ENCODE assay signal across 8 cellular contexts in the genomic region with DNA sequence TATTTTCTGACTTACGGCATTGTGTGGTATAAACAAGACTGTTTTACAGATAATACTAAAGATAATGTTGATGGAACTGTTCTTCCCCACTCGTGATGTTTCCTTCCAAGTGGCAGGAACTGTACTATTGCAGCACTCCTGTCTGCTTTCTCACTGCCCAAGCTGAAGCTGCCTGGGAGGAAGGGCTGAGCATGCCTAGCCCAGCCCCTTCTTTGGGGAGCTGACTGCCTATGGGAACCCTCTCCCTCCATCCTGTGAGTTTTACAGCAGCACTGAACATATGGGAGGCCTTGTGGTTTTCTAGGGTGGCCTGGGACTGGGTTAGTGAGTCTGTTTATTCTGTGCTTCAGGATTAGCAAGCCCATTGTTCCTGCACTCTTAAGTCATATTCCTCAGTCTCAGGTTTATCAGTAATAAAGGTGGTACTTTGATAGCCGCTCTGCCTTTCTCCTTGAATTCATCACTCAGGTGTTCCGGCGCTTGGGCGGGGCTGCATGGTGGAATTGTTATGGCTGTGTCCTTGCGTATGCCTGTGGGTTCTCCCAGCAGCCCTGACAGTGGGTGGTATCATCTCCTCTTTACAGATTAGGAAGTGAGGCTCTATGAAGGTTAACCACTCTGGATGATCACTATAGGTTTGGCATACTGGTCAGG.
DNase-seq lines count a peak whose midpoint lies in the region; ATAC-seq and TF ChIP-seq lines count a peak whose summit lies in the region.

No MANE protein-coding gene starts in this region.

- H3K27ac ChIP-seq in esophagus muscularis mucosa (replicated peaks in 1 of 4) = peak overlapping the region; percentile 4 to 59 (median 36)
- peak overlapping the region; percentile 5 for H3K27ac ChIP-seq in neural cell (ENCODE audit: low read length)

- peak overlapping the region; percentile 53 for H3K9ac ChIP-seq in neural cell (ENCODE audit: low read length)

- DNase-seq in T-helper 2 cell treated with Interferon-gamma antibody and Interleukin-4, amounts not matched to agents 5 μg/mL and 100 μg/mL, for 36 hours (ENCODE audit: low spot score) = no peak
- no peak for DNase-seq in T-helper 2 cell
- peak; percentile 42 to 76 for DNase-seq in SHP77 (lab: John Stamatoyannopoulos, UW)
- no peak for DNase-seq in esophagus muscularis mucosa (ENCODE audit: extremely low spot score)
- no peak for DNase-seq in NCI-H2227 treated with DMSO at 0.1 percent for 48 hours (lab: John Stamatoyannopoulos, UW)

- peak; percentile 50 for TF ChIP-seq RAD21 in neural cell (conservative IDR thresholded peaks at IDR 0.05)

- ATAC-seq in GM21367 (IDR thresholded peaks at IDR 0.05; ENCODE audit: unreplicated experiment) (no peak), HG03520 (IDR thresholded peaks at IDR 0.05; ENCODE audit: unreplicated experiment) (no peak)

- intact Hi-C loops in esophagus muscularis mucosa (cut with DNase I) = no loop called here

- no peak overlapping the region for H3K27ac Mint-ChIP-seq in T-helper 2 cell treated with Interferon-gamma antibody and Interleukin-4, amounts not matched to agents 5 μg/mL and 100 μg/mL, for 36 hours

- H3K27me3 ChIP-seq in esophagus muscularis mucosa (no peaks in the 10 kb centered on the region), neural cell (ENCODE audit: insufficient read depth, low read depth, low read length) (no peaks in the 10 kb centered on the region)

- peak overlapping the region in 2 of 4 donors; percentile 5 to 29 for H3K4me3 ChIP-seq in esophagus muscularis mucosa
- H3K4me3 ChIP-seq in neural cell (ENCODE audit: low read length) = peak overlapping the region; percentile 62

- peaks cover 19 to 27% (median 22%) of the 10 kb centered on the region in 4 donors for H3K4me1 ChIP-seq in esophagus muscularis mucosa

- H4K20me1 ChIP-seq in neural cell (ENCODE audit: insufficient read depth) = no peaks in the 10 kb centered on the region

- TF ChIP-seq CTCF in esophagus muscularis mucosa (IDR thresholded peaks at IDR 0.05) = no peak
- no peak for TF ChIP-seq CTCF in neural cell (IDR thresholded peaks at IDR 0.05; ENCODE audit: poor library complexity, severe bottlenecking)

- no peaks in the 10 kb centered on the region for H3K9me2 ChIP-seq in neural cell (ENCODE audit: insufficient read depth, low read length)

- no peaks in the 10 kb centered on the region for H3K9me3 Mint-ChIP-seq in T-helper 2 cell treated with Interferon-gamma antibody and Interleukin-4, amounts not matched to agents 5 μg/mL and 100 μg/mL, for 36 hours

- H3K36me3 Mint-ChIP-seq in T-helper 2 cell treated with Interferon-gamma antibody and Interleukin-4, amounts not matched to agents 5 μg/mL and 100 μg/mL, for 36 hours (ENCODE audit: low read depth) = no peaks in the 10 kb centered on the region

- H3F3A ChIP-seq in neural cell (ENCODE audit: insufficient read depth, low read length, poor library complexity, severe bottlenecking) = no peaks in the 10 kb centered on the region

- TF ChIP-seq POLR2A in esophagus muscularis mucosa (IDR thresholded peaks at IDR 0.05; ENCODE audit: low read depth) = no peak

- H3K36me3 ChIP-seq in esophagus muscularis mucosa (peaks cover 0 to 4% (median 0%) of the 10 kb centered on the region in 4 donors), neural cell (ENCODE audit: insufficient read depth, low read length) (no peaks in the 10 kb centered on the region)

- H3K79me2 ChIP-seq in neural cell (replicated peaks; ENCODE audit: insufficient read depth, low read length) = no peaks in the 10 kb centered on the region

- peaks cover 3% of the 10 kb centered on the region for H3K4me1 Mint-ChIP-seq in T-helper 2 cell treated with Interferon-gamma antibody and Interleukin-4, amounts not matched to agents 5 μg/mL and 100 μg/mL, for 36 hours (ENCODE audit: low read depth)

- peak overlapping the region; percentile 65 for H3K4me2 ChIP-seq in neural cell (ENCODE audit: low read length)

- H3K27me3 Mint-ChIP-seq in T-helper 2 cell treated with Interferon-gamma antibody and Interleukin-4, amounts not matched to agents 5 μg/mL and 100 μg/mL, for 36 hours (ENCODE audit: low read depth) = no peaks in the 10 kb centered on the region

- H3K4me3 Mint-ChIP-seq in T-helper 2 cell treated with Interferon-gamma antibody and Interleukin-4, amounts not matched to agents 5 μg/mL and 100 μg/mL, for 36 hours = peak overlapping the region; percentile 72

- H3K9me3 ChIP-seq in esophagus muscularis mucosa (no peaks in the 10 kb centered on the region), neural cell (ENCODE audit: low read length) (no peaks in the 10 kb centered on the region)

- H2AFZ ChIP-seq in neural cell (ENCODE audit: low read depth, low read length) = peak overlapping the region; percentile 18

- WGBS in esophagus muscularis mucosa = 58% methylated on average over 2 of the region's 7 CpGs

- TF ChIP-seq EP300 in esophagus muscularis mucosa (IDR thresholded peaks at IDR 0.05) (no peak), neural cell (conservative IDR thresholded peaks at IDR 0.05; ENCODE audit: poor library complexity, severe bottlenecking) (peak; percentile 49)

TF ChIP-seq in neural cell, 6 proteins besides CTCF, POLR2A, EP300 and RAD21:
- TF ChIP-seq MXI1 (conservative IDR thresholded peaks at IDR 0.05; ENCODE audit: poor library complexity, severe bottlenecking) (no peak), EZH2 (IDR thresholded peaks at IDR 0.05; ENCODE audit: borderline replicate concordance, insufficient read depth, low read length, poor library complexity, severe bottlenecking) (no peak), SMC3 (conservative IDR thresholded peaks at IDR 0.05; ENCODE audit: poor library complexity) (peak; percentile 54), POLR2AphosphoS5 (IDR thresholded peaks at IDR 0.05) (peak; percentile 65), TAF1 (IDR thresholded peaks at IDR 0.05; ENCODE audit: low read depth) (peak; percentile 70)
- TF ChIP-seq, protein P1, sequence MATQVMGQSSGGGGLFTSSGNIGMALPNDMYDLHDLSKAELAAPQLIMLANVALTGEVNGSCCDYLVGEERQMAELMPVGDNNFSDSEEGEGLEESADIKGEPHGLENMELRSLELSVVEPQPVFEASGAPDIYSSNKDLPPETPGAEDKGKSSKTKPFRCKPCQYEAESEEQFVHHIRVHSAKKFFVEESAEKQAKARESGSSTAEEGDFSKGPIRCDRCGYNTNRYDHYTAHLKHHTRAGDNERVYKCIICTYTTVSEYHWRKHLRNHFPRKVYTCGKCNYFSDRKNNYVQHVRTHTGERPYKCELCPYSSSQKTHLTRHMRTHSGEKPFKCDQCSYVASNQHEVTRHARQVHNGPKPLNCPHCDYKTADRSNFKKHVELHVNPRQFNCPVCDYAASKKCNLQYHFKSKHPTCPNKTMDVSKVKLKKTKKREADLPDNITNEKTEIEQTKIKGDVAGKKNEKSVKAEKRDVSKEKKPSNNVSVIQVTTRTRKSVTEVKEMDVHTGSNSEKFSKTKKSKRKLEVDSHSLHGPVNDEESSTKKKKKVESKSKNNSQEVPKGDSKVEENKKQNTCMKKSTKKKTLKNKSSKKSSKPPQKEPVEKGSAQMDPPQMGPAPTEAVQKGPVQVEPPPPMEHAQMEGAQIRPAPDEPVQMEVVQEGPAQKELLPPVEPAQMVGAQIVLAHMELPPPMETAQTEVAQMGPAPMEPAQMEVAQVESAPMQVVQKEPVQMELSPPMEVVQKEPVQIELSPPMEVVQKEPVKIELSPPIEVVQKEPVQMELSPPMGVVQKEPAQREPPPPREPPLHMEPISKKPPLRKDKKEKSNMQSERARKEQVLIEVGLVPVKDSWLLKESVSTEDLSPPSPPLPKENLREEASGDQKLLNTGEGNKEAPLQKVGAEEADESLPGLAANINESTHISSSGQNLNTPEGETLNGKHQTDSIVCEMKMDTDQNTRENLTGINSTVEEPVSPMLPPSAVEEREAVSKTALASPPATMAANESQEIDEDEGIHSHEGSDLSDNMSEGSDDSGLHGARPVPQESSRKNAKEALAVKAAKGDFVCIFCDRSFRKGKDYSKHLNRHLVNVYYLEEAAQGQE (IDR thresholded peaks at IDR 0.05; ENCODE audit: borderline replicate concordance) = no peak

Comparison
In these comparisons a context has a peak if more than half of its experiments do, and no peak if none do; other contexts are left out.
1. DNase-seq: peak in SHP77 (2 of 2); none in T-helper 2 cell treated with Interferon-gamma antibody and Interleukin-4, amounts not matched to agents 5 μg/mL and 100 μg/mL, for 36 hours (single experiment), T-helper 2 cell (0 of 5), esophagus muscularis mucosa (single experiment) and NCI-H2227 treated with DMSO at 0.1 percent for 48 hours (single experiment).